In genomic region chr12:92593734-92594402, GRCh38 we compare ENCODE assay signal across 7 cellular contexts.
DNase-seq lines count a peak whose midpoint lies in the region; ATAC-seq and TF ChIP-seq lines count a peak whose summit lies in the region.

No MANE protein-coding gene starts in this region.

- no peak for TF ChIP-seq CTCF in SU-DHL-6 (IDR thresholded peaks at IDR 0.05; ENCODE audit: insufficient read depth, low read length, poor library complexity, severe bottlenecking)

- peak overlapping the region; percentile 99 for H3K27ac Mint-ChIP-seq in activated naive CD8-positive, alpha-beta T cell

- H3F3A ChIP-seq in SU-DHL-6 (ENCODE audit: insufficient read depth), result peaks cover 5% of the 10 kb centered on the region

- H3K9me3 Mint-ChIP-seq in activated naive CD8-positive, alpha-beta T cell (ENCODE audit: low read depth), result peaks cover 6% of the 10 kb centered on the region

- peak overlapping the region; percentile 76 for H3K4me3 Mint-ChIP-seq in activated naive CD8-positive, alpha-beta T cell

- no peaks in the 10 kb centered on the region for H3K79me2 ChIP-seq in SU-DHL-6 (ENCODE audit: insufficient read depth, low read length)

- H3K9ac ChIP-seq in SU-DHL-6 (ENCODE audit: low read length), result peak overlapping the region; percentile 40; the same call in 1 of the 2 replicates

- H3K27me3 ChIP-seq in SU-DHL-6 (ENCODE audit: low read length), result no peaks in the 10 kb centered on the region

- peak overlapping the region; percentile 82 for H3K27ac ChIP-seq in SU-DHL-6 (ENCODE audit: low read depth, low read length)

- H4K20me1 ChIP-seq in SU-DHL-6 (ENCODE audit: low read depth, low read length), result no peaks in the 10 kb centered on the region

- no peaks in the 10 kb centered on the region for H3K9me2 ChIP-seq in SU-DHL-6 (replicated peaks; ENCODE audit: insufficient read depth, low read length)

- H3K4me2 ChIP-seq in SU-DHL-6 (ENCODE audit: low read depth, low read length, poor library complexity, severe bottlenecking), result peak overlapping the region; percentile 52

- intact Hi-C loops in left colon (cut with DNase I, micrococcal nuclease), result no loop called here

- peak overlapping the region; percentile 75 for H2AFZ ChIP-seq in SU-DHL-6 (ENCODE audit: low read depth, low read length, severe bottlenecking)

- DNase-seq in left colon (peak; percentile 23 to 29), NCI-H748 treated with DMSO at 0.1 percent for 48 hours (lab: John Stamatoyannopoulos, UW) (no peak)
- DNase-seq in stimulated activated CD8-positive, alpha-beta memory T cell treated with anti-CD3 and anti-CD28 coated beads, Interleukin-15, amount 100 ng/mL, for 1 hour (ENCODE audit: low read depth), result peak; percentile 44

- peaks cover 8% of the 10 kb centered on the region for H3K36me3 Mint-ChIP-seq in activated naive CD8-positive, alpha-beta T cell

- no peaks in the 10 kb centered on the region for H3K9me3 ChIP-seq in SU-DHL-6 (ENCODE audit: insufficient read depth, low read length)

- H3K27me3 Mint-ChIP-seq in activated naive CD8-positive, alpha-beta T cell, result no peaks in the 10 kb centered on the region

- H3K4me1 Mint-ChIP-seq in activated naive CD8-positive, alpha-beta T cell (ENCODE audit: low read depth), result peaks cover 88% of the 10 kb centered on the region

- peak; percentile 99 for ATAC-seq in GM19043 (IDR thresholded peaks at IDR 0.05; ENCODE audit: low read depth, unreplicated experiment)
- ATAC-seq in HG03175 (IDR thresholded peaks at IDR 0.05; ENCODE audit: unreplicated experiment), result peak; percentile 100
- ATAC-seq in left colon, result peak; percentile 65

- H3K4me3 ChIP-seq in SU-DHL-6 (ENCODE audit: insufficient read depth, low read length, poor library complexity, severe bottlenecking), result peak overlapping the region; percentile 14

- no peaks in the 10 kb centered on the region for H3K36me3 ChIP-seq in SU-DHL-6 (ENCODE audit: low read length)
